In the genomic region with DNA sequence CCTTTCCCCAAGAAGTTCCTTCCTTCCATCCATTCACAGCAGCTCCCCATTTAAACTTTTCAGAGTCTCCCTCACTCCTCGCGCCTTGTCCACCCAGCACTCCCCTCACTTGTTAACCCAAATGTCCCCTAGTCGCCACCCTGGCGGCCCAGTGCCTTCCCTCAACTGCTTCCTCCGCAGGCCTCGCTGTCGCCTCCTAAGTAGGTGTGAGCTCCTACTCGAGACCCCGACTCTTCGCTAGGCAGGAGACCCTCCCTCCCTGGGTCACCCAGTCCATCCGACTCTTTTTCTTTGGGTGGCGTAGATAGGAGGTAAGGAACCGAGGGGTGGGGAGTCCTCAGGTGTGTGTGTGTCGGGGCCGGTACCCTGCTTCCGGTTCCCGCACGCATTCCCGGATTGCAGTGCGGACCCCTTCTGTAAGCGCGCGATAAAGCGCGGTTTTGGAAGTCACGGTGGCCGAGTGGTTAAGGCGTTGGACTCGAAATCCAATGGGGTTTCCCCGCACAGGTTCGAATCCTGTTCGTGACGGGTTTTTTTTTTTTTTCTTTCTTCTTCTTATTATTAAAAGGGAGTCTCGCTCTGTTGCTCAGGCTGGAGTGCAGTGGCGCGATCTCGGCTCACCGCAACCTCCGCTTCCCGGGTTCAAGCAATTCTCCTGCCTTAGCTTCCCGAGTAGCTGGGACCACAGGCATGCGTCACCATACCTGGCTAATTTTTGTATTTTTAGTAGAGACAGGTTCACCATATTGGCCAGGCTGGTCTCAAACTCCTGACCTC, we compare ENCODE assay signal across 1 cellular context.
TF ChIP-seq lines count a peak whose summit lies in the region.

No MANE protein-coding gene starts in this region.

TF ChIP-seq in HepG2, 621 proteins besides CTCF, POLR2A, EP300 and RAD21 (continued from another document and continues in another):
- TF ChIP-seq, protein P1, sequence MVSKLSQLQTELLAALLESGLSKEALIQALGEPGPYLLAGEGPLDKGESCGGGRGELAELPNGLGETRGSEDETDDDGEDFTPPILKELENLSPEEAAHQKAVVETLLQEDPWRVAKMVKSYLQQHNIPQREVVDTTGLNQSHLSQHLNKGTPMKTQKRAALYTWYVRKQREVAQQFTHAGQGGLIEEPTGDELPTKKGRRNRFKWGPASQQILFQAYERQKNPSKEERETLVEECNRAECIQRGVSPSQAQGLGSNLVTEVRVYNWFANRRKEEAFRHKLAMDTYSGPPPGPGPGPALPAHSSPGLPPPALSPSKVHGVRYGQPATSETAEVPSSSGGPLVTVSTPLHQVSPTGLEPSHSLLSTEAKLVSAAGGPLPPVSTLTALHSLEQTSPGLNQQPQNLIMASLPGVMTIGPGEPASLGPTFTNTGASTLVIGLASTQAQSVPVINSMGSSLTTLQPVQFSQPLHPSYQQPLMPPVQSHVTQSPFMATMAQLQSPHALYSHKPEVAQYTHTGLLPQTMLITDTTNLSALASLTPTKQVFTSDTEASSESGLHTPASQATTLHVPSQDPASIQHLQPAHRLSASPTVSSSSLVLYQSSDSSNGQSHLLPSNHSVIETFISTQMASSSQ (IDR thresholded peaks at IDR 0.05; ENCODE audit: low read depth) = no peak
- TF ChIP-seq, protein P1 (CRISPR knock-in tag; IDR thresholded peaks at IDR 0.05; ENCODE audit: borderline replicate concordance) = peak; percentile 30; the same call in 1 of the 2 replicates
- TF ChIP-seq ZNF747 (CRISPR knock-in tag; IDR thresholded peaks at IDR 0.05; ENCODE audit: borderline replicate concordance) = no peak
- TF ChIP-seq, protein P2, sequence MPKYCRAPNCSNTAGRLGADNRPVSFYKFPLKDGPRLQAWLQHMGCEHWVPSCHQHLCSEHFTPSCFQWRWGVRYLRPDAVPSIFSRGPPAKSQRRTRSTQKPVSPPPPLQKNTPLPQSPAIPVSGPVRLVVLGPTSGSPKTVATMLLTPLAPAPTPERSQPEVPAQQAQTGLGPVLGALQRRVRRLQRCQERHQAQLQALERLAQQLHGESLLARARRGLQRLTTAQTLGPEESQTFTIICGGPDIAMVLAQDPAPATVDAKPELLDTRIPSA (CRISPR knock-in tag; IDR thresholded peaks at IDR 0.05; ENCODE audit: borderline replicate concordance) = no peak; the same call in 1 of the 2 replicates
- no peak for TF ChIP-seq ZNF674 (CRISPR knock-in tag; IDR thresholded peaks at IDR 0.05; ENCODE audit: low read depth)
- TF ChIP-seq SRSF9 (IDR thresholded peaks at IDR 0.05; ENCODE audit: borderline replicate concordance, insufficient read depth, low read depth, low read length, poor library complexity, severe bottlenecking) = no peak
- TF ChIP-seq ZNF557 (CRISPR knock-in tag; IDR thresholded peaks at IDR 0.05) = 0 out of 2 replicates have a peak, but pooled peaks have one; percentile 21
- no peak for TF ChIP-seq RFX1 (IDR thresholded peaks at IDR 0.05)
- peak; percentile 93 for TF ChIP-seq ZNF350 (CRISPR knock-in tag; IDR thresholded peaks at IDR 0.05; ENCODE audit: borderline replicate concordance, low read depth)
- TF ChIP-seq, protein P3, sequence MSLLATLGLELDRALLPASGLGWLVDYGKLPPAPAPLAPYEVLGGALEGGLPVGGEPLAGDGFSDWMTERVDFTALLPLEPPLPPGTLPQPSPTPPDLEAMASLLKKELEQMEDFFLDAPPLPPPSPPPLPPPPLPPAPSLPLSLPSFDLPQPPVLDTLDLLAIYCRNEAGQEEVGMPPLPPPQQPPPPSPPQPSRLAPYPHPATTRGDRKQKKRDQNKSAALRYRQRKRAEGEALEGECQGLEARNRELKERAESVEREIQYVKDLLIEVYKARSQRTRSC (CRISPR knock-in tag; IDR thresholded peaks at IDR 0.05; ENCODE audit: low read depth) = 0 out of 2 replicates have a peak, but pooled peaks have one; percentile 42
- 0 out of 2 replicates have a peak, but pooled peaks have one; percentile 23 for TF ChIP-seq NCOA1 (CRISPR knock-in tag; IDR thresholded peaks at IDR 0.05)
- TF ChIP-seq MAFK (conservative IDR thresholded peaks at IDR 0.05 in 1 of 2, IDR thresholded peaks at IDR 0.05 in 1 of 2; ENCODE audit: low read length in 2 of 2) = no peak
- no peak for TF ChIP-seq SCMH1 (CRISPR knock-in tag; IDR thresholded peaks at IDR 0.05; ENCODE audit: borderline replicate concordance)
- no peak for TF ChIP-seq POLR2AphosphoS2 (IDR thresholded peaks at IDR 0.05; ENCODE audit: low read depth, low read length)
- TF ChIP-seq ZNF326 (CRISPR knock-in tag; IDR thresholded peaks at IDR 0.05; ENCODE audit: borderline replicate concordance) = no peak
- no peak for TF ChIP-seq ZNF230 (CRISPR knock-in tag; IDR thresholded peaks at IDR 0.05)
- no peak for TF ChIP-seq SMAD9 (CRISPR knock-in tag; IDR thresholded peaks at IDR 0.05)
- 0 out of 2 replicates have a peak, but pooled peaks have one; percentile 41 for TF ChIP-seq ZNF839 (CRISPR knock-in tag; IDR thresholded peaks at IDR 0.05; ENCODE audit: borderline replicate concordance)
- TF ChIP-seq JARID2 (CRISPR knock-in tag; IDR thresholded peaks at IDR 0.05; ENCODE audit: insufficient replicate concordance) = peak; percentile 18
- 0 out of 2 replicates have a peak, but pooled peaks have one; percentile 38 for TF ChIP-seq NRL (CRISPR knock-in tag; IDR thresholded peaks at IDR 0.05; ENCODE audit: borderline replicate concordance)
- TF ChIP-seq JUND (CRISPR knock-in tag; IDR thresholded peaks at IDR 0.05) = no peak
- TF ChIP-seq ZNF34 (CRISPR knock-in tag; IDR thresholded peaks at IDR 0.05; ENCODE audit: borderline replicate concordance) = no peak
- TF ChIP-seq ZNF383 (CRISPR knock-in tag; IDR thresholded peaks at IDR 0.05; ENCODE audit: borderline replicate concordance) = no peak
- no peak for TF ChIP-seq ZBTB21 (CRISPR knock-in tag; IDR thresholded peaks at IDR 0.05)
- TF ChIP-seq HOXA5 (CRISPR knock-in tag; IDR thresholded peaks at IDR 0.05) = peak; percentile 76
- peak; percentile 20; the same call in 1 of the 2 replicates for TF ChIP-seq EED (CRISPR knock-in tag; IDR thresholded peaks at IDR 0.05)
- no peak for TF ChIP-seq NR2F1 (CRISPR knock-in tag; IDR thresholded peaks at IDR 0.05)
- no peak for TF ChIP-seq MLLT10 (CRISPR knock-in tag; IDR thresholded peaks at IDR 0.05)
- 0 out of 2 replicates have a peak, but pooled peaks have one; percentile 1 for TF ChIP-seq RFXAP (CRISPR knock-in tag; IDR thresholded peaks at IDR 0.05; ENCODE audit: borderline replicate concordance)
- TF ChIP-seq, protein P4, sequence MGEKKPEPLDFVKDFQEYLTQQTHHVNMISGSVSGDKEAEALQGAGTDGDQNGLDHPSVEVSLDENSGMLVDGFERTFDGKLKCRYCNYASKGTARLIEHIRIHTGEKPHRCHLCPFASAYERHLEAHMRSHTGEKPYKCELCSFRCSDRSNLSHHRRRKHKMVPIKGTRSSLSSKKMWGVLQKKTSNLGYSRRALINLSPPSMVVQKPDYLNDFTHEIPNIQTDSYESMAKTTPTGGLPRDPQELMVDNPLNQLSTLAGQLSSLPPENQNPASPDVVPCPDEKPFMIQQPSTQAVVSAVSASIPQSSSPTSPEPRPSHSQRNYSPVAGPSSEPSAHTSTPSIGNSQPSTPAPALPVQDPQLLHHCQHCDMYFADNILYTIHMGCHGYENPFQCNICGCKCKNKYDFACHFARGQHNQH (CRISPR knock-in tag; IDR thresholded peaks at IDR 0.05) = peak; percentile 45; the same call in 1 of the 2 replicates
- no peak for TF ChIP-seq GTF2F1 (IDR thresholded peaks at IDR 0.05; ENCODE audit: low read length)
- TF ChIP-seq MTF1 (CRISPR knock-in tag; IDR thresholded peaks at IDR 0.05) = no peak
- TF ChIP-seq ZNF569 (CRISPR knock-in tag; IDR thresholded peaks at IDR 0.05; ENCODE audit: borderline replicate concordance) = no peak
- TF ChIP-seq CBX2 (IDR thresholded peaks at IDR 0.05; ENCODE audit: low read depth, low read length) = no peak
- TF ChIP-seq CBX2 (CRISPR knock-in tag; IDR thresholded peaks at IDR 0.05; ENCODE audit: low read depth) = no peak
- peak; percentile 24; the same call in 1 of the 2 replicates for TF ChIP-seq TOE1 (CRISPR knock-in tag; IDR thresholded peaks at IDR 0.05)
- TF ChIP-seq TAF1 (CRISPR knock-in tag; IDR thresholded peaks at IDR 0.05) = no peak
- TF ChIP-seq ZFYVE20 (CRISPR knock-in tag; IDR thresholded peaks at IDR 0.05; ENCODE audit: borderline replicate concordance, low read depth) = no peak
- 0 out of 2 replicates have a peak, but pooled peaks have one; percentile 51 for TF ChIP-seq WIZ (CRISPR knock-in tag; IDR thresholded peaks at IDR 0.05)
- TF ChIP-seq, protein P5, sequence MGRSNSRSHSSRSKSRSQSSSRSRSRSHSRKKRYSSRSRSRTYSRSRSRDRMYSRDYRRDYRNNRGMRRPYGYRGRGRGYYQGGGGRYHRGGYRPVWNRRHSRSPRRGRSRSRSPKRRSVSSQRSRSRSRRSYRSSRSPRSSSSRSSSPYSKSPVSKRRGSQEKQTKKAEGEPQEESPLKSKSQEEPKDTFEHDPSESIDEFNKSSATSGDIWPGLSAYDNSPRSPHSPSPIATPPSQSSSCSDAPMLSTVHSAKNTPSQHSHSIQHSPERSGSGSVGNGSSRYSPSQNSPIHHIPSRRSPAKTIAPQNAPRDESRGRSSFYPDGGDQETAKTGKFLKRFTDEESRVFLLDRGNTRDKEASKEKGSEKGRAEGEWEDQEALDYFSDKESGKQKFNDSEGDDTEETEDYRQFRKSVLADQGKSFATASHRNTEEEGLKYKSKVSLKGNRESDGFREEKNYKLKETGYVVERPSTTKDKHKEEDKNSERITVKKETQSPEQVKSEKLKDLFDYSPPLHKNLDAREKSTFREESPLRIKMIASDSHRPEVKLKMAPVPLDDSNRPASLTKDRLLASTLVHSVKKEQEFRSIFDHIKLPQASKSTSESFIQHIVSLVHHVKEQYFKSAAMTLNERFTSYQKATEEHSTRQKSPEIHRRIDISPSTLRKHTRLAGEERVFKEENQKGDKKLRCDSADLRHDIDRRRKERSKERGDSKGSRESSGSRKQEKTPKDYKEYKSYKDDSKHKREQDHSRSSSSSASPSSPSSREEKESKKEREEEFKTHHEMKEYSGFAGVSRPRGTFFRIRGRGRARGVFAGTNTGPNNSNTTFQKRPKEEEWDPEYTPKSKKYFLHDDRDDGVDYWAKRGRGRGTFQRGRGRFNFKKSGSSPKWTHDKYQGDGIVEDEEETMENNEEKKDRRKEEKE (IDR thresholded peaks at IDR 0.05) = no peak
- TF ChIP-seq MXI1 (IDR thresholded peaks at IDR 0.05; ENCODE audit: borderline replicate concordance, low read depth, low read length) = peak; percentile 63; the same call in 1 of the 3 replicates
- no peak for TF ChIP-seq GFI1 (CRISPR knock-in tag; IDR thresholded peaks at IDR 0.05; ENCODE audit: borderline replicate concordance)
- TF ChIP-seq, protein P6, sequence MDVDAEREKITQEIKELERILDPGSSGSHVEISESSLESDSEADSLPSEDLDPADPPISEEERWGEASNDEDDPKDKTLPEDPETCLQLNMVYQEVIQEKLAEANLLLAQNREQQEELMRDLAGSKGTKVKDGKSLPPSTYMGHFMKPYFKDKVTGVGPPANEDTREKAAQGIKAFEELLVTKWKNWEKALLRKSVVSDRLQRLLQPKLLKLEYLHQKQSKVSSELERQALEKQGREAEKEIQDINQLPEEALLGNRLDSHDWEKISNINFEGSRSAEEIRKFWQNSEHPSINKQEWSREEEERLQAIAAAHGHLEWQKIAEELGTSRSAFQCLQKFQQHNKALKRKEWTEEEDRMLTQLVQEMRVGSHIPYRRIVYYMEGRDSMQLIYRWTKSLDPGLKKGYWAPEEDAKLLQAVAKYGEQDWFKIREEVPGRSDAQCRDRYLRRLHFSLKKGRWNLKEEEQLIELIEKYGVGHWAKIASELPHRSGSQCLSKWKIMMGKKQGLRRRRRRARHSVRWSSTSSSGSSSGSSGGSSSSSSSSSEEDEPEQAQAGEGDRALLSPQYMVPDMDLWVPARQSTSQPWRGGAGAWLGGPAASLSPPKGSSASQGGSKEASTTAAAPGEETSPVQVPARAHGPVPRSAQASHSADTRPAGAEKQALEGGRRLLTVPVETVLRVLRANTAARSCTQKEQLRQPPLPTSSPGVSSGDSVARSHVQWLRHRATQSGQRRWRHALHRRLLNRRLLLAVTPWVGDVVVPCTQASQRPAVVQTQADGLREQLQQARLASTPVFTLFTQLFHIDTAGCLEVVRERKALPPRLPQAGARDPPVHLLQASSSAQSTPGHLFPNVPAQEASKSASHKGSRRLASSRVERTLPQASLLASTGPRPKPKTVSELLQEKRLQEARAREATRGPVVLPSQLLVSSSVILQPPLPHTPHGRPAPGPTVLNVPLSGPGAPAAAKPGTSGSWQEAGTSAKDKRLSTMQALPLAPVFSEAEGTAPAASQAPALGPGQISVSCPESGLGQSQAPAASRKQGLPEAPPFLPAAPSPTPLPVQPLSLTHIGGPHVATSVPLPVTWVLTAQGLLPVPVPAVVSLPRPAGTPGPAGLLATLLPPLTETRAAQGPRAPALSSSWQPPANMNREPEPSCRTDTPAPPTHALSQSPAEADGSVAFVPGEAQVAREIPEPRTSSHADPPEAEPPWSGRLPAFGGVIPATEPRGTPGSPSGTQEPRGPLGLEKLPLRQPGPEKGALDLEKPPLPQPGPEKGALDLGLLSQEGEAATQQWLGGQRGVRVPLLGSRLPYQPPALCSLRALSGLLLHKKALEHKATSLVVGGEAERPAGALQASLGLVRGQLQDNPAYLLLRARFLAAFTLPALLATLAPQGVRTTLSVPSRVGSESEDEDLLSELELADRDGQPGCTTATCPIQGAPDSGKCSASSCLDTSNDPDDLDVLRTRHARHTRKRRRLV (CRISPR knock-in tag; IDR thresholded peaks at IDR 0.05) = no peak
- no peak for TF ChIP-seq ZBTB38 (CRISPR knock-in tag; IDR thresholded peaks at IDR 0.05)
- no peak for TF ChIP-seq CEBPB (IDR thresholded peaks at IDR 0.05; ENCODE audit: borderline replicate concordance, low read depth, low read length)
- TF ChIP-seq, protein P7, sequence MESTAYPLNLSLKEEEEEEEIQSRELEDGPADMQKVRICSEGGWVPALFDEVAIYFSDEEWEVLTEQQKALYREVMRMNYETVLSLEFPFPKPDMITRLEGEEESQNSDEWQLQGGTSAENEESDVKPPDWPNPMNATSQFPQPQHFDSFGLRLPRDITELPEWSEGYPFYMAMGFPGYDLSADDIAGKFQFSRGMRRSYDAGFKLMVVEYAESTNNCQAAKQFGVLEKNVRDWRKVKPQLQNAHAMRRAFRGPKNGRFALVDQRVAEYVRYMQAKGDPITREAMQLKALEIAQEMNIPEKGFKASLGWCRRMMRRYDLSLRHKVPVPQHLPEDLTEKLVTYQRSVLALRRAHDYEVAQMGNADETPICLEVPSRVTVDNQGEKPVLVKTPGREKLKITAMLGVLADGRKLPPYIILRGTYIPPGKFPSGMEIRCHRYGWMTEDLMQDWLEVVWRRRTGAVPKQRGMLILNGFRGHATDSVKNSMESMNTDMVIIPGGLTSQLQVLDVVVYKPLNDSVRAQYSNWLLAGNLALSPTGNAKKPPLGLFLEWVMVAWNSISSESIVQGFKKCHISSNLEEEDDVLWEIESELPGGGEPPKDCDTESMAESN (CRISPR knock-in tag; conservative IDR thresholded peaks at IDR 0.05) = peak; percentile 32; the same call in 1 of the 2 replicates
